17 cellular contexts compared by ENCODE assay signal in the genomic region with DNA sequence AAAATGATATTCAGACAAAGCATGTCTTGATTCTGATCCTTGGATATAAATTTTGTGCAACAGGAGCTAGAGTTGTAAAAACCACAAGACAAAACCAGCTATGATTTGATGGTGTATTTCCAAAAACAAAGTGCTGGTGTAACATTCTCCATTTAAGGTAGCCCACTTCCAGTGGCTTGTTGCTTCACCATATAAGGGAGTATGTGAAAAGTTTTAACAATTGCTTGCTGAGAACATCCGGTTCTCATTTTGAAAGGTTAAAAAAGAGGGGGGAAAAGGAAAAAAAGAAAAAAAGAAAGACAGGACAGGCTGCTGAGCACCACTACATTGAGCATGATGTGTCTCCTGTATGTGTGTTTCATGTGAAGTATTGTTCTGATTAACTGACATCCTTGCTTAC.
A peak's percentile ranks its signal among the peaks of the same experiment; 100 is the strongest.
DNase-seq lines count a peak whose midpoint lies in the region; ATAC-seq and TF ChIP-seq lines count a peak whose summit lies in the region.
"Had no signal": no experiment of that assay in that cellular context is flagged by ENCODE, and none has a peak within 500 bp of the region (broad histone marks: within the 10 kb centered on the region; RNA-seq: fewer than 3 reads in every experiment).

No MANE protein-coding gene starts in this region.

- POLR2A ChIA-PET in activated CD8-positive, alpha-beta T cell treated with anti-CD3 and anti-CD28 coated beads, Interleukin-2, amount 10 ng/mL, durations not matched to agents 7 days and 5 days (lab: Charles Lee): interaction anchor here (0.5 kb wide), 2 partner anchors 8 to 61 kb away, joined by 3 to 4 read pairs; no protein-coding TSS in a partner anchor

- no peak overlapping the region for H2AFZ ChIP-seq in mesenchymal stem cell (ENCODE audit: low read depth, low read length)

- WGBS in stomach, 5 donors: 44 to 68% (median 66%) methylated on average over 1 of the region's 1 CpG
- WGBS in mesenchymal stem cell: 100% methylated on average over 1 of the region's 1 CpG

- H3K4me1 Mint-ChIP-seq in activated CD8-positive, alpha-beta T cell treated with anti-CD3 and anti-CD28 coated beads, Interleukin-2, amount 10 ng/mL, durations not matched to agents 7 days and 5 days (ENCODE audit: low read depth): peaks cover 28% of the 10 kb centered on the region

- no peak overlapping the region for H3K14ac ChIP-seq in mesenchymal stem cell (ENCODE audit: low read length in 2 of 2)

- no peak overlapping the region for H2AK5ac ChIP-seq in mesenchymal stem cell (ENCODE audit: low read length, severe bottlenecking)

- H3K4me3 ChIP-seq in Jurkat, Clone E6-1 (ENCODE audit: low read length): peak overlapping the region; percentile 70
- H3K4me3 ChIP-seq in mononuclear cell (ENCODE audit: low read length): peak overlapping the region; percentile 7
- peak overlapping the region in 2 of 4 donors; percentile 12 to 13 for H3K4me3 ChIP-seq in stomach
- H3K4me3 ChIP-seq in MG63: no peak overlapping the region
- H3K4me3 ChIP-seq in mesenchymal stem cell (ENCODE audit: insufficient read depth in 1 of 2, low read depth in 1 of 2, low read length in 2 of 2): no peak overlapping the region
- H3K4me3 ChIP-seq: gastrocnemius medialis, K562, lung, right lobe of liver had no signal

- intact Hi-C loops in stomach (cut with DNase I; ENCODE audit: low total_unique reads): no loop called here

- H2BK12ac ChIP-seq in mesenchymal stem cell (ENCODE audit: low read length in 2 of 2): no peak overlapping the region

- H2BK5ac ChIP-seq in mesenchymal stem cell (ENCODE audit: low read depth, low read length, poor library complexity, severe bottlenecking): no peak overlapping the region

- H2BK15ac ChIP-seq in mesenchymal stem cell (ENCODE audit: low read depth, poor library complexity, severe bottlenecking): no peak overlapping the region

- H3K27me3 Mint-ChIP-seq in activated CD8-positive, alpha-beta T cell treated with anti-CD3 and anti-CD28 coated beads, Interleukin-2, amount 10 ng/mL, durations not matched to agents 7 days and 5 days (ENCODE audit: low read depth): no peaks in the 10 kb centered on the region

- no peak overlapping the region for H3K9ac ChIP-seq in mesenchymal stem cell (ENCODE audit: low read length)

- peak overlapping the region; percentile 60 for H3K4me3 Mint-ChIP-seq in activated CD8-positive, alpha-beta T cell treated with anti-CD3 and anti-CD28 coated beads, Interleukin-2, amount 10 ng/mL, durations not matched to agents 7 days and 5 days

- TF ChIP-seq EP300 in stomach (IDR thresholded peaks at IDR 0.05): no peak

- TF ChIP-seq POLR2A in stomach (IDR thresholded peaks at IDR 0.05): no peak

- peak overlapping the region; percentile 66 for H3K27ac Mint-ChIP-seq in activated CD8-positive, alpha-beta T cell treated with anti-CD3 and anti-CD28 coated beads, Interleukin-2, amount 10 ng/mL, durations not matched to agents 7 days and 5 days

- H3K23ac ChIP-seq in mesenchymal stem cell (ENCODE audit: low read length in 2 of 2): no peak overlapping the region

- H3K27ac ChIP-seq in stomach: peak overlapping the region in 4 of 5 donors; percentile 14 to 73 (median 46)
- no peak overlapping the region for H3K27ac ChIP-seq in mesenchymal stem cell (ENCODE audit: low read length, poor library complexity, severe bottlenecking)
- H3K27ac ChIP-seq: right lobe of liver had no signal

- H3K27me3 ChIP-seq in mononuclear cell (ENCODE audit: insufficient read depth, low read length) (no peaks in the 10 kb centered on the region), stomach (no peaks in the 10 kb centered on the region), MG63 (no peaks in the 10 kb centered on the region), mesenchymal stem cell (ENCODE audit: control insufficient read depth in 1 of 2, insufficient read depth in 1 of 2, low read length in 2 of 2) (no peaks in the 10 kb centered on the region)
- H3K27me3 ChIP-seq: gastrocnemius medialis, right lobe of liver had no signal

- no peak overlapping the region for H3K4me2 ChIP-seq in mesenchymal stem cell (ENCODE audit: low read length, poor library complexity, severe bottlenecking)

- H3K36me3 ChIP-seq in stomach: peaks cover 53 to 100% (median 98%) of the 10 kb centered on the region in 4 donors
- H3K36me3 ChIP-seq in MG63: peaks cover 51% of the 10 kb centered on the region
- peaks cover 16 to 90% of the 10 kb centered on the region in 2 experiments for H3K36me3 ChIP-seq in mesenchymal stem cell (ENCODE audit: control insufficient read depth in 1 of 2, insufficient read depth in 2 of 2, low read depth in 1 of 2, low read length in 2 of 2)

- no peak overlapping the region for H3K4ac ChIP-seq in mesenchymal stem cell (ENCODE audit: low read depth in 1 of 2, low read length in 2 of 2)

- CTCF ChIA-PET in activated CD8-positive, alpha-beta T cell treated with anti-CD3 and anti-CD28 coated beads, Interleukin-2, amount 10 ng/mL, durations not matched to agents 7 days and 5 days (lab: Charles Lee): interaction anchor here (0.6 to 1.7 kb wide), 5 partner anchors 12 to 230 kb away, joined by 3 to 7 read pairs (median 4); no protein-coding TSS in a partner anchor

- H3K36me3 Mint-ChIP-seq in activated CD8-positive, alpha-beta T cell treated with anti-CD3 and anti-CD28 coated beads, Interleukin-2, amount 10 ng/mL, durations not matched to agents 7 days and 5 days (ENCODE audit: low read depth): peaks cover 60% of the 10 kb centered on the region

- H3K9me3 ChIP-seq in mononuclear cell (ENCODE audit: low read depth, low read length): no peaks in the 10 kb centered on the region
- no peaks in the 10 kb centered on the region for H3K9me3 ChIP-seq in stomach
- H3K9me3 ChIP-seq in MG63: no peaks in the 10 kb centered on the region
- no peaks in the 10 kb centered on the region for H3K9me3 ChIP-seq in mesenchymal stem cell (ENCODE audit: control insufficient read depth, low read length)
- H3K9me3 ChIP-seq: gastrocnemius medialis, right lobe of liver had no signal

- no peak for TF ChIP-seq CTCF in stomach (IDR thresholded peaks at IDR 0.05)

- H3K4me1 ChIP-seq in mononuclear cell (ENCODE audit: insufficient read depth, low read length) (no peaks in the 10 kb centered on the region), stomach (peaks cover 0 to 15% (median 2%) of the 10 kb centered on the region in 4 donors), mesenchymal stem cell (ENCODE audit: control insufficient read depth, insufficient read depth, low read depth, low read length) (peaks cover 6% of the 10 kb centered on the region)
- H3K4me1 ChIP-seq: gastrocnemius medialis had no signal

- H3K9me3 Mint-ChIP-seq in activated CD8-positive, alpha-beta T cell treated with anti-CD3 and anti-CD28 coated beads, Interleukin-2, amount 10 ng/mL, durations not matched to agents 7 days and 5 days (ENCODE audit: insufficient read depth): no peaks in the 10 kb centered on the region

- H4K8ac ChIP-seq in mesenchymal stem cell (ENCODE audit: low read length): no peak overlapping the region

- H4K91ac ChIP-seq in mesenchymal stem cell (ENCODE audit: low read length): no peak overlapping the region

- peak; percentile 54 for ATAC-seq in activated CD8-positive, alpha-beta T cell treated with anti-CD3 and anti-CD28 coated beads, Interleukin-2, amount 10 ng/mL, durations not matched to agents 7 days and 5 days
- ATAC-seq: gastrocnemius medialis, K562, right lobe of liver had no signal

- H3K79me1 ChIP-seq in mesenchymal stem cell (replicated peaks; ENCODE audit: low read length, poor library complexity, severe bottlenecking): peaks cover 25% of the 10 kb centered on the region

- no peak overlapping the region for H3K18ac ChIP-seq in mesenchymal stem cell (ENCODE audit: low read depth in 1 of 2, low read length in 2 of 2)

- peak; percentile 85 for DNase-seq in Jurkat, Clone E6-1 (ENCODE audit: low read depth, low spot score)
- DNase-seq in activated CD8-positive, alpha-beta T cell treated with anti-CD3 and anti-CD28 coated beads, Interleukin-2, amount 10 ng/mL, durations not matched to agents 7 days and 5 days: no peak
- no peak for DNase-seq in stomach
- DNase-seq in MG63: no peak
- no peak for DNase-seq in mesenchymal stem cell
- DNase-seq in NCI-H2107 (lab: John Stamatoyannopoulos, UW): no peak
- DNase-seq: C1 segment of cervical spinal cord; gastrocnemius medialis; HCEC 1CT; NCI-H1417 treated with DMSO at 0.1 percent for 48 hours; NCI-H345; right lobe of liver; Right ventricle myocardium superior; stimulated activated CD4-positive, alpha-beta T cell treated with anti-CD3 and anti-CD28 coated beads, Interleukin-4, amount 100 ng/mL, for 4 hours had no signal

- no peak overlapping the region for H2BK120ac ChIP-seq in mesenchymal stem cell (ENCODE audit: low read depth, low read length)

Comparison
In these comparisons a context has a peak if more than half of its experiments do, and no peak if none do; other contexts are left out.
1. H3K4me3 ChIP-seq: peak in Jurkat, Clone E6-1 (single experiment) and mononuclear cell (single experiment); none in MG63 (single experiment) and mesenchymal stem cell (0 of 2).